In genomic region chr1:226989081-226989747, GRCh38 we compare ENCODE assay signal across 11 cellular contexts. TPM values are rescaled to one million over a fixed set of nuclear protein-coding genes. Genes with fewer than 3 reads are reported as not detected.
DNase-seq lines count a peak whose midpoint lies in the region; ATAC-seq, FAIRE-seq and TF ChIP-seq lines count a peak whose summit lies in the region.
"Had no signal": no experiment of that assay in that cellular context is flagged by ENCODE, and none has a peak within 500 bp of the region (broad histone marks: within the 10 kb centered on the region; RNA-seq: fewer than 3 reads in every experiment).

No MANE protein-coding gene starts in this region.

- TF ChIP-seq POLR2A in GM12878 (IDR thresholded peaks at IDR 0.05; ENCODE audit: low read depth, low read length), result no peak
- TF ChIP-seq POLR2A in upper lobe of left lung (IDR thresholded peaks at IDR 0.05), result no peak

- H2BK12ac ChIP-seq in mesenchymal stem cell (ENCODE audit: low read length in 2 of 2), result no peak overlapping the region

- peak overlapping the region; percentile 67 for H2AFZ ChIP-seq in GM12878 (ENCODE audit: control insufficient read depth, low read depth, low read length)
- no peak overlapping the region for H2AFZ ChIP-seq in mesenchymal stem cell (ENCODE audit: low read depth, low read length)

- H3K4me1 ChIP-seq in GM12878 (ENCODE audit: control insufficient read depth, insufficient read depth, low read length), result peaks cover 9% of the 10 kb centered on the region; the same call in 1 of the 2 replicates
- peaks cover 32% of the 10 kb centered on the region for H3K4me1 ChIP-seq in muscle layer of colon (ENCODE audit: insufficient read depth, low read length)
- H3K4me1 ChIP-seq in upper lobe of left lung, result peaks cover 16 to 41% (median 32%) of the 10 kb centered on the region in 4 donors
- H3K4me1 ChIP-seq in mesenchymal stem cell (ENCODE audit: control insufficient read depth, insufficient read depth, low read depth, low read length), result peaks cover 8% of the 10 kb centered on the region

- H3K9me3 Mint-ChIP-seq in activated naive CD4-positive, alpha-beta T cell treated with anti-CD3 and anti-CD28 coated beads for 36 hours, result no peaks in the 10 kb centered on the region

- in situ Hi-C loops in GM12878 (cut with MboI), result no loop called here

- H3K27ac ChIP-seq in GM12878 (ENCODE audit: control insufficient read depth, insufficient read depth), result no peak overlapping the region; the same call in 1 of the 2 replicates
- H3K27ac ChIP-seq in muscle layer of colon (ENCODE audit: low read depth, low read length), result peak overlapping the region; percentile 73
- peak overlapping the region in 3 of 4 donors; percentile 29 to 61 (median 36) for H3K27ac ChIP-seq in upper lobe of left lung
- no peak overlapping the region for H3K27ac ChIP-seq in mesenchymal stem cell (ENCODE audit: low read length, poor library complexity, severe bottlenecking)

- no peak for FAIRE-seq in GM12878 (lab: Jason Lieb, UNC)

- H2BK5ac ChIP-seq in mesenchymal stem cell (ENCODE audit: low read depth, low read length, poor library complexity, severe bottlenecking), result no peak overlapping the region

- no peak for ATAC-seq in GM12878
- no peak for ATAC-seq in upper lobe of left lung (ENCODE audit: low FRiP score in 2 of 2)
- ATAC-seq in GM19324 (IDR thresholded peaks at IDR 0.05; ENCODE audit: low FRiP score, unreplicated experiment), result no peak

- WGBS in GM12878 (ENCODE audit: insufficient coverage, insufficient replicate concordance, low lambda C conversion rate, missing lambda C conversion rate), result 76% methylated on average over 11 of the region's 11 CpGs
- 47 to 48% methylated on average over 11 of the region's 11 CpGs for WGBS in upper lobe of left lung, 2 donors
- WGBS in mesenchymal stem cell, result 83% methylated on average over 10 of the region's 11 CpGs

- no peak overlapping the region for H3K9ac ChIP-seq in GM12878 (ENCODE audit: control insufficient read depth, insufficient read depth, low read length)
- H3K9ac ChIP-seq in muscle layer of colon (ENCODE audit: low read length), result peak overlapping the region; percentile 25
- H3K9ac ChIP-seq in mesenchymal stem cell (ENCODE audit: low read length), result no peak overlapping the region

- H3K14ac ChIP-seq in mesenchymal stem cell (ENCODE audit: low read length in 2 of 2), result no peak overlapping the region

- POLR2A ChIA-PET in GM12878 (lab: Charles Lee), result no interaction called here

- peak overlapping the region; percentile 57 for H3K27ac Mint-ChIP-seq in activated naive CD4-positive, alpha-beta T cell treated with anti-CD3 and anti-CD28 coated beads for 36 hours

- no peak overlapping the region for H4K91ac ChIP-seq in mesenchymal stem cell (ENCODE audit: low read length)

- H3K36me3 Mint-ChIP-seq in activated naive CD4-positive, alpha-beta T cell treated with anti-CD3 and anti-CD28 coated beads for 36 hours (ENCODE audit: low read depth), result peaks cover 4% of the 10 kb centered on the region

- H3K27me3 ChIP-seq in GM12878 (replicated peaks in 1 of 2; ENCODE audit: control insufficient read depth in 2 of 2, insufficient read depth in 2 of 2, low read length in 1 of 2) (no peaks in the 10 kb centered on the region), muscle layer of colon (ENCODE audit: control insufficient read depth in 1 of 2, insufficient read depth in 2 of 2, low read length in 2 of 2) (no peaks in the 10 kb centered on the region), upper lobe of left lung (no peaks in the 10 kb centered on the region), mesenchymal stem cell (ENCODE audit: control insufficient read depth in 1 of 2, insufficient read depth in 1 of 2, low read length in 2 of 2) (no peaks in the 10 kb centered on the region)

- H3K23ac ChIP-seq in mesenchymal stem cell (ENCODE audit: low read length in 2 of 2), result no peak overlapping the region

- SMC1A ChIA-PET in GM12878 (lab: Charles Lee; ENCODE audit: uncharacterized antibody, unreplicated experiment), result no interaction called here

- no peak overlapping the region for H3K18ac ChIP-seq in mesenchymal stem cell (ENCODE audit: low read depth in 1 of 2, low read length in 2 of 2)

- no peak overlapping the region for H2BK120ac ChIP-seq in mesenchymal stem cell (ENCODE audit: low read depth, low read length)

- H4K20me1 ChIP-seq in GM12878 (ENCODE audit: control insufficient read depth, insufficient read depth), result no peaks in the 10 kb centered on the region

- no peak overlapping the region for H3K4me2 ChIP-seq in GM12878 (ENCODE audit: control insufficient read depth, insufficient read depth)
- no peak overlapping the region for H3K4me2 ChIP-seq in mesenchymal stem cell (ENCODE audit: low read length, poor library complexity, severe bottlenecking)

- TF ChIP-seq EP300 in GM12878 (IDR thresholded peaks at IDR 0.05; ENCODE audit: borderline replicate concordance in 1 of 2, control insufficient read depth in 1 of 2, low read depth in 2 of 2, low read length in 2 of 2) (no peak), upper lobe of left lung (IDR thresholded peaks at IDR 0.05) (no peak)

- H3K4ac ChIP-seq in mesenchymal stem cell (ENCODE audit: low read depth in 1 of 2, low read length in 2 of 2), result no peak overlapping the region

- TF ChIP-seq CTCF in GM12878 (IDR thresholded peaks at IDR 0.05 in 2 of 3, conservative IDR thresholded peaks at IDR 0.05 in 1 of 3; ENCODE audit: control insufficient read depth in 2 of 3, extremely low read depth in 1 of 3, insufficient read depth in 1 of 3, low read depth in 3 of 3, low read length in 3 of 3), result no peak
- no peak for TF ChIP-seq CTCF in upper lobe of left lung (IDR thresholded peaks at IDR 0.05)

- H3K27me3 Mint-ChIP-seq in activated naive CD4-positive, alpha-beta T cell treated with anti-CD3 and anti-CD28 coated beads for 36 hours (ENCODE audit: low read depth), result no peaks in the 10 kb centered on the region

- CTCF ChIA-PET in activated naive CD4-positive, alpha-beta T cell treated with anti-CD3 and anti-CD28 coated beads for 36 hours (lab: Charles Lee), result interaction anchor here (1.0 kb wide), 1 partner anchor 48 kb away, joined by 3 read pairs; no protein-coding TSS in a partner anchor
- CTCF ChIA-PET in GM12878 (lab: Yijun Ruan, JAX), result no interaction called here

- H4K8ac ChIP-seq in mesenchymal stem cell (ENCODE audit: low read length), result no peak overlapping the region

- H3K79me2 ChIP-seq in GM12878 (ENCODE audit: control insufficient read depth, insufficient read depth, low read length), result no peaks in the 10 kb centered on the region

- RAD21 ChIA-PET in GM12878 (lab: Charles Lee; ENCODE audit: unreplicated experiment), result no interaction called here

- no peak for TF ChIP-seq RAD21 in GM12878 (IDR thresholded peaks at IDR 0.05; ENCODE audit: insufficient read depth, low read depth, low read length)

- H2AK5ac ChIP-seq in mesenchymal stem cell (ENCODE audit: low read length, severe bottlenecking), result no peak overlapping the region

- no peak overlapping the region for H2BK15ac ChIP-seq in mesenchymal stem cell (ENCODE audit: low read depth, poor library complexity, severe bottlenecking)

- intact Hi-C loops in activated naive CD4-positive, alpha-beta T cell treated with anti-CD3 and anti-CD28 coated beads for 36 hours (cut with micrococcal nuclease), result no loop called here
- intact Hi-C loops in GM12878 (cut with micrococcal nuclease; ENCODE audit: unreplicated experiment), result no loop called here

- DNase-seq in activated naive CD4-positive, alpha-beta T cell treated with anti-CD3 and anti-CD28 coated beads for 36 hours, result no peak
- DNase-seq in activated naive CD4-positive, alpha-beta T cell treated with Interleukin-2 at 50 U/mL for 16 hours, result no peak
- DNase-seq in GM12878 (ENCODE audit: low read depth, low spot score), result no peak
- DNase-seq in upper lobe of left lung, result no peak
- no peak for DNase-seq in NCI-H524 treated with DMSO at 0.1 percent for 48 hours (lab: John Stamatoyannopoulos, UW)
- no peak for DNase-seq in mesenchymal stem cell
- DNase-seq: amygdala; foreskin fibroblast; stimulated activated CD4-positive, alpha-beta T cell treated with anti-CD3 and anti-CD28 coated beads, Interleukin-4, amount 100 ng/mL, for 1 hour had no signal

- H3K4me3 ChIP-seq in GM12878 (no peak overlapping the region), muscle layer of colon (ENCODE audit: low read depth in 1 of 2, low read length in 2 of 2) (no peak overlapping the region), upper lobe of left lung (no peak overlapping the region), mesenchymal stem cell (ENCODE audit: insufficient read depth in 1 of 2, low read depth in 1 of 2, low read length in 2 of 2) (no peak overlapping the region)

- peaks cover 19% of the 10 kb centered on the region for H3K4me1 Mint-ChIP-seq in activated naive CD4-positive, alpha-beta T cell treated with anti-CD3 and anti-CD28 coated beads for 36 hours (ENCODE audit: low read depth)

- H3K79me1 ChIP-seq in mesenchymal stem cell (replicated peaks; ENCODE audit: low read length, poor library complexity, severe bottlenecking), result no peaks in the 10 kb centered on the region

- H3K36me3 ChIP-seq in GM12878 (ENCODE audit: control insufficient read depth in 2 of 2, insufficient read depth in 2 of 2, low read length in 1 of 2) (peaks cover 0 to 3% of the 10 kb centered on the region in 2 experiments; a peak in 2 of 4 replicates), muscle layer of colon (ENCODE audit: insufficient read depth, low read length) (peaks cover 34% of the 10 kb centered on the region), upper lobe of left lung (peaks cover 4 to 54% (median 16%) of the 10 kb centered on the region in 4 donors), mesenchymal stem cell (ENCODE audit: control insufficient read depth in 1 of 2, insufficient read depth in 2 of 2, low read depth in 1 of 2, low read length in 2 of 2) (peaks cover 44 to 68% of the 10 kb centered on the region in 2 experiments)

- no peak overlapping the region for H3K4me3 Mint-ChIP-seq in activated naive CD4-positive, alpha-beta T cell treated with anti-CD3 and anti-CD28 coated beads for 36 hours

- H3K9me3 ChIP-seq in GM12878 (replicated peaks; ENCODE audit: control insufficient read depth, insufficient read depth, low read length) (no peaks in the 10 kb centered on the region), muscle layer of colon (ENCODE audit: low read length) (no peaks in the 10 kb centered on the region), upper lobe of left lung (no peaks in the 10 kb centered on the region), mesenchymal stem cell (ENCODE audit: control insufficient read depth, low read length) (no peaks in the 10 kb centered on the region)

- BruUV-seq in GM12878 (replicated peaks; lab: Mats Ljungman, UMichigan), result no TSS peak

RNA-seq across cellular contexts. Expression of gene COQ8A, which starts 49.1 kb away (rescaled TPM):
- 10 to 100 TPM; 24.8 to 26.5 TPM for total RNA-seq in activated naive CD4-positive, alpha-beta T cell treated with anti-CD3 and anti-CD28 coated beads for 36 hours
- total RNA-seq in GM12878 (2013; cell fraction: nucleolus; rRNA removed), result 12.6 and 14.3 TPM in 2 replicates
- total RNA-seq in GM12878 (2014; rRNA removed) (13.0 and 14.2 TPM in 2 replicates), GM12878 (2014; rRNA removed; fragmentation: Illumina TruSeq; extraction: Trizol) (5.4 and 6.5 TPM in 2 replicates), GM12878 (2021) (13.3 and 13.4 TPM in 2 replicates), upper lobe of left lung (100 to 1,000 TPM in 1 of 6 donors, 10 to 100 TPM in 5; 27.1 to 105 (median 44.6) TPM)
- 7.4 TPM for polyA plus RNA-seq in GM12878 (2011; ENCODE audit: low read depth)
- polyA plus RNA-seq in GM12878 (2011; rRNA removed) (9.9 and 14.9 TPM in 2 replicates), GM12878 (2014; fragmentation: Illumina TruSeq; extraction: Trizol) (4.3 and 7.6 TPM in 2 replicates), GM12878 (2014; fragmentation: Nextera tagmentation; extraction: Ambion mirVana) (1 to 10 TPM in 1 of 2 experiments, under 1 TPM in 1; 0.72 to 1.9 TPM), GM12878 (2014; rRNA removed) (10.8 and 13.2 TPM in 2 replicates), GM12878 (2016; fragmentation: Nextera tagmentation; extraction: Ambion mirVana) (10 to 100 TPM; 22.0 to 24.8 TPM)
- 14.8 and 17.5 TPM in 2 replicates for polyA plus RNA-seq in GM12878 (2011; cell fraction: cytosol; rRNA removed)
- 26.8 and 28.7 TPM in 2 replicates for polyA plus RNA-seq in GM12878 (2011; cell fraction: nucleus; rRNA removed)
- 11.5 and 15.0 TPM in 2 replicates for polyA plus RNA-seq in GM12878 (2012)
- 4.5 and 9.7 TPM in 2 replicates for polyA minus RNA-seq in GM12878 (2011; rRNA and poly(A)+ RNA removed)
- polyA minus RNA-seq in GM12878 (2011; cell fraction: cytosol; rRNA and poly(A)+ RNA removed), result 3.1 and 5.7 TPM in 2 replicates
- 3.7 and 5.6 TPM in 2 replicates for polyA minus RNA-seq in GM12878 (2011; cell fraction: nucleus; rRNA and poly(A)+ RNA removed)
- 1.9 TPM for polyA plus RNA-seq in mesenchymal stem cell (2013, experiment 1 of 2)
- 1.8 TPM for polyA plus RNA-seq in mesenchymal stem cell (2013, experiment 2 of 2)

Comparison
In these comparisons a context has a peak if more than half of its experiments do, and no peak if none do; other contexts are left out.
1. H3K27ac ChIP-seq: peak in muscle layer of colon (single experiment) and upper lobe of left lung (3 of 4); none in GM12878 (single experiment) and mesenchymal stem cell (single experiment).